In genomic region chr14:37167151-37168047, GRCh38 we compare ENCODE assay signal across 1 cellular context.
TF ChIP-seq lines count a peak whose summit lies in the region.

No MANE protein-coding gene starts in this region.

TF ChIP-seq in K562, 482 proteins besides CTCF, POLR2A, EP300 and RAD21 (continued from another document and continues in another):
- no peak for TF ChIP-seq MNT (conservative IDR thresholded peaks at IDR 0.05)
- peak; percentile 51 for TF ChIP-seq RBFOX2 (IDR thresholded peaks at IDR 0.05; ENCODE audit: low read depth, low read length)
- peak; percentile 33 for TF ChIP-seq MEIS2 (IDR thresholded peaks at IDR 0.05; ENCODE audit: partially characterized antibody)
- peak; percentile 97 for TF ChIP-seq HDAC8 (tag; IDR thresholded peaks at IDR 0.05)
- TF ChIP-seq SUPT5H (IDR thresholded peaks at IDR 0.05): no peak
- peak in 1 of 2 experiments; percentile 92; a peak in 2 of 4 replicates for TF ChIP-seq ZNF639 (CRISPR knock-in tag; conservative IDR thresholded peaks at IDR 0.05 in 1 of 2, IDR thresholded peaks at IDR 0.05 in 1 of 2)
- TF ChIP-seq TFAP4 (CRISPR knock-in tag; IDR thresholded peaks at IDR 0.05; ENCODE audit: borderline replicate concordance): peak; percentile 57
- peak; percentile 52 for TF ChIP-seq POLR2B (IDR thresholded peaks at IDR 0.05; ENCODE audit: low read depth, partially characterized antibody)
- peak; percentile 100 for TF ChIP-seq ZNF592 (IDR thresholded peaks at IDR 0.05)
- peak; percentile 99 for TF ChIP-seq DMBX1 (CRISPR knock-in tag; IDR thresholded peaks at IDR 0.05; ENCODE audit: borderline replicate concordance)
- TF ChIP-seq ASH1L (IDR thresholded peaks at IDR 0.05; ENCODE audit: borderline replicate concordance, low read depth, partially characterized antibody): no peak
- peak; percentile 66 for TF ChIP-seq SOX6 (IDR thresholded peaks at IDR 0.05)
- peak; percentile 66 for TF ChIP-seq SNAPC5 (CRISPR knock-in tag; IDR thresholded peaks at IDR 0.05)
- TF ChIP-seq PURB (CRISPR knock-in tag; IDR thresholded peaks at IDR 0.05; ENCODE audit: low read depth): no peak
- TF ChIP-seq ARID3B (CRISPR knock-in tag; IDR thresholded peaks at IDR 0.05; ENCODE audit: borderline replicate concordance): peak; percentile 94; the same call in 1 of the 2 replicates
- TF ChIP-seq YBX1 (IDR thresholded peaks at IDR 0.05): no peak
- no peak for TF ChIP-seq ZNF785 (CRISPR knock-in tag; IDR thresholded peaks at IDR 0.05)
- TF ChIP-seq RCOR1 (IDR thresholded peaks at IDR 0.05; ENCODE audit: borderline replicate concordance in 1 of 2, low read depth in 2 of 2, low read length in 2 of 2): peak in 1 of 2 experiments; percentile 60; a peak in 1 of 4 replicates
- peak; percentile 81; the same call in 1 of the 2 replicates for TF ChIP-seq MAFF (IDR thresholded peaks at IDR 0.05; ENCODE audit: low read length)
- TF ChIP-seq THAP7 (CRISPR knock-in tag; IDR thresholded peaks at IDR 0.05): 0 out of 2 replicates have a peak, but pooled peaks have one; percentile 66
- TF ChIP-seq ZNF778 (CRISPR knock-in tag; IDR thresholded peaks at IDR 0.05): no peak
- peak; percentile 98 for TF ChIP-seq ZNF76 (CRISPR knock-in tag; IDR thresholded peaks at IDR 0.05; ENCODE audit: borderline replicate concordance)
- peak; percentile 74 for TF ChIP-seq DPF2 (IDR thresholded peaks at IDR 0.05)
- peak; percentile 95 for TF ChIP-seq ZNF165 (CRISPR knock-in tag; IDR thresholded peaks at IDR 0.05; ENCODE audit: borderline replicate concordance)
- TF ChIP-seq KLF10 (CRISPR knock-in tag; IDR thresholded peaks at IDR 0.05): 0 out of 2 replicates have a peak, but pooled peaks have one; percentile 60
- peak in 1 of 2 experiments; percentile 36; a peak in 3 of 4 replicates for TF ChIP-seq NRF1 (conservative IDR thresholded peaks at IDR 0.05 in 1 of 2, IDR thresholded peaks at IDR 0.05 in 1 of 2)
- TF ChIP-seq ZBTB43 (CRISPR knock-in tag; IDR thresholded peaks at IDR 0.05): no peak
- no peak for TF ChIP-seq MGA (IDR thresholded peaks at IDR 0.05)
- TF ChIP-seq NONO (IDR thresholded peaks at IDR 0.05; ENCODE audit: low read depth in 2 of 2, low read length in 1 of 2): no peak
- TF ChIP-seq ZSCAN32 (CRISPR knock-in tag; IDR thresholded peaks at IDR 0.05): peak; percentile 82
